ENCODE assay signal across 17 cellular contexts in genomic region chr16:16076400-16076901, GRCh38.
A peak's percentile ranks its signal among the peaks of the same experiment; 100 is the strongest.
DNase-seq lines count a peak whose midpoint lies in the region; ATAC-seq and TF ChIP-seq lines count a peak whose summit lies in the region.
"Had no signal": no experiment of that assay in that cellular context is flagged by ENCODE, and none has a peak within 500 bp of the region (broad histone marks: within the 10 kb centered on the region; RNA-seq: fewer than 3 reads in every experiment).

No MANE protein-coding gene starts in this region.

- no peak for TF ChIP-seq POLR2A in esophagus squamous epithelium (IDR thresholded peaks at IDR 0.05)

- 81 to 90% methylated on average over 9 to 11 of the region's 11 CpGs for WGBS in esophagus squamous epithelium, 2 donors

- peaks cover 5% of the 10 kb centered on the region for H3K4me1 Mint-ChIP-seq in glutamatergic neuron (ENCODE audit: low read depth, unreplicated experiment)

- TF ChIP-seq CTCF in esophagus squamous epithelium (IDR thresholded peaks at IDR 0.05) (no peak), glutamatergic neuron (IDR thresholded peaks at IDR 0.05; ENCODE audit: partially characterized antibody, unreplicated experiment) (no peak)

- peaks cover 2% of the 10 kb centered on the region for H3K9me3 Mint-ChIP-seq in glutamatergic neuron (ENCODE audit: unreplicated experiment)
- H3K9me3 Mint-ChIP-seq: immature natural killer cell had no signal

- ATAC-seq in HG02571 (IDR thresholded peaks at IDR 0.05; ENCODE audit: unreplicated experiment), result no peak

- H3K36me3 ChIP-seq in esophagus squamous epithelium, result peaks cover 10 to 95% (median 23%) of the 10 kb centered on the region in 3 donors
- H3K36me3 ChIP-seq in skeletal muscle tissue (ENCODE audit: control insufficient read depth in 3 of 3, insufficient read depth in 3 of 3, low read length in 3 of 3), result peaks cover 24 to 33% (median 31%) of the 10 kb centered on the region in 3 donors

- intact Hi-C loops in esophagus squamous epithelium (cut with DNase I), result no loop called here

- H3K27me3 ChIP-seq in esophagus squamous epithelium, result no peaks in the 10 kb centered on the region
- no peaks in the 10 kb centered on the region for H3K27me3 ChIP-seq in skeletal muscle tissue (ENCODE audit: control insufficient read depth in 3 of 3, insufficient read depth in 3 of 3, low read length in 3 of 3)
- H3K27me3 ChIP-seq: adrenal gland, SJSA1 had no signal

- H3K9ac ChIP-seq in skeletal muscle tissue (ENCODE audit: low read depth in 1 of 3, low read length in 3 of 3), result peak overlapping the region in 1 of 3 donors; percentile 57

- no peak overlapping the region for H3K4me3 Mint-ChIP-seq in glutamatergic neuron (ENCODE audit: unreplicated experiment)

- no peaks in the 10 kb centered on the region for H3K36me3 Mint-ChIP-seq in glutamatergic neuron (ENCODE audit: unreplicated experiment)

- H3K4me1 ChIP-seq in esophagus squamous epithelium (peaks cover 0 to 33% (median 16%) of the 10 kb centered on the region in 3 donors), skeletal muscle tissue (ENCODE audit: control insufficient read depth in 3 of 3, insufficient read depth in 3 of 3, low read length in 3 of 3) (peaks cover 45 to 55% (median 53%) of the 10 kb centered on the region in 3 donors)

- no peak overlapping the region for H3K27ac Mint-ChIP-seq in glutamatergic neuron (ENCODE audit: unreplicated experiment)

- DNase-seq in CD1c-positive myeloid dendritic cell (ENCODE audit: extremely low spot score) (peak; percentile 11), KG1 (lab: John Stamatoyannopoulos, UW) (peak; percentile 59), esophagus squamous epithelium (lab: John Stamatoyannopoulos, UW) (no peak), glutamatergic neuron (no peak), kidney tubule cell (ENCODE audit: low spot score) (no peak)
- DNase-seq: activated CD4-positive, alpha-beta T cell treated with anti-CD3 and anti-CD28 coated beads, Interleukin-2, amount 50 U/mL, for 48 hours; DMS 273 treated with DMSO at 0.1 percent for 48 hours; immature natural killer cell; NCI-H446; OCI-M1; small intestine; stimulated activated naive CD4-positive, alpha-beta T cell; T-helper 9 cell had no signal

- H3K4me3 ChIP-seq in esophagus squamous epithelium (no peak overlapping the region), skeletal muscle tissue (ENCODE audit: low read length in 3 of 3) (peak overlapping the region in 1 of 3 donors; percentile 37)
- H3K4me3 ChIP-seq: adrenal gland, SJSA1 had no signal

- peaks cover 4% of the 10 kb centered on the region for H3K27me3 Mint-ChIP-seq in glutamatergic neuron (ENCODE audit: unreplicated experiment)

- H3K27ac ChIP-seq in esophagus squamous epithelium (peak overlapping the region; percentile 30 to 79 (median 62)), skeletal muscle tissue (ENCODE audit: low read depth, low read length) (peak overlapping the region; percentile 49)
- H3K27ac ChIP-seq: SJSA1 had no signal

- H3K9me3 ChIP-seq in esophagus squamous epithelium, result no peaks in the 10 kb centered on the region
- no peaks in the 10 kb centered on the region for H3K9me3 ChIP-seq in skeletal muscle tissue (ENCODE audit: control insufficient read depth in 3 of 3, low read length in 3 of 3)
- H3K9me3 ChIP-seq: adrenal gland had no signal

Comparison
In these comparisons a context has a peak if more than half of its experiments do, and no peak if none do; other contexts are left out.
1. DNase-seq: peak in CD1c-positive myeloid dendritic cell (single experiment) and KG1 (single experiment); none in esophagus squamous epithelium (single experiment), glutamatergic neuron (single experiment) and kidney tubule cell (single experiment).